1 cellular context compared by ENCODE assay signal in the genomic region with DNA sequence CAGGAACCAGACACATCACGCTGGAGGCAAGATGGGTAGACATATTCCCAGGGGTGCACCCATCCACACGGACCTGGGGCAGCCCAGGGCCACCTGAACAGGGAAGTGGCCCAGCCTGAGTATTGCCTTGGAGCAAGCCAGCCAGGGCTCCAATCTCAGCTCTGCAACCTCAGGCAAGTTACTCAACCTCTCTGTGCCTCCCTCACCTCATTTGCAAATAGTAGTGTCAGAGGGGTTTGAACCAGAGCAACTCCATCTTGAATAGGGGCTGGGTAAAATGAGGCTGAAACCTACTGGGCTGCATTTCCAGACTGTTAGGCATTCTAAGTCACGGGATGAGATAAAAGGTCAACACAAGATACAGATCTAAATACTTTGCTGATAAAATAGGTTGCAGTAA.
TF ChIP-seq lines count a peak whose summit lies in the region.

No MANE protein-coding gene starts in this region.

TF ChIP-seq in K562, 482 proteins besides CTCF, POLR2A, EP300 and RAD21 (continued from another document):
- TF ChIP-seq, protein P1, sequence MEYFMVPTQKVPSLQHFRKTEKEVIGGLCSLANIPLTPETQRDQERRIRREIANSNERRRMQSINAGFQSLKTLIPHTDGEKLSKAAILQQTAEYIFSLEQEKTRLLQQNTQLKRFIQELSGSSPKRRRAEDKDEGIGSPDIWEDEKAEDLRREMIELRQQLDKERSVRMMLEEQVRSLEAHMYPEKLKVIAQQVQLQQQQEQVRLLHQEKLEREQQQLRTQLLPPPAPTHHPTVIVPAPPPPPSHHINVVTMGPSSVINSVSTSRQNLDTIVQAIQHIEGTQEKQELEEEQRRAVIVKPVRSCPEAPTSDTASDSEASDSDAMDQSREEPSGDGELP (CRISPR knock-in tag; IDR thresholded peaks at IDR 0.05; ENCODE audit: borderline replicate concordance): no peak
